In genomic region chr4:98394134-98394533, GRCh38 we compare ENCODE assay signal across 24 cellular contexts.
"Had no signal": no experiment of that assay in that cellular context is flagged by ENCODE, and none has a peak within 500 bp of the region (broad histone marks: within the 10 kb centered on the region; RNA-seq: fewer than 3 reads in every experiment).

No MANE protein-coding gene starts in this region.

- H3K4me3 ChIP-seq: colonic mucosa, dorsolateral prefrontal cortex, left ventricle myocardium inferior, neural progenitor cell, right atrium auricular region, testis, uterus had no signal

- H3K9me3 ChIP-seq: colonic mucosa, right atrium auricular region, testis had no signal

- H3K36me3 ChIP-seq: brain microvascular endothelial cell, colonic mucosa, right atrium auricular region, uterus had no signal

- H3K27ac ChIP-seq: brain microvascular endothelial cell, colonic mucosa, dorsolateral prefrontal cortex, left ventricle myocardium inferior, neural progenitor cell, right atrium auricular region, testis, uterus, VCaP had no signal

- H3K27me3 Mint-ChIP-seq: activated CD4-positive, alpha-beta T cell treated with anti-CD3 and anti-CD28 coated beads, Interleukin-2, amount 10 ng/mL, durations not matched to agents 24 days and 14 days; activated CD8-positive, alpha-beta memory T cell treated with anti-CD3 and anti-CD28 coated beads, Interleukin-2, amount 10 ng/mL, durations not matched to agents 7 days and 5 days; activated CD8-positive, alpha-beta T cell treated with anti-CD3 and anti-CD28 coated beads for 36 hours; central memory CD8-positive, alpha-beta T cell; effector memory CD8-positive, alpha-beta T cell; naive thymus-derived CD8-positive, alpha-beta T cell had no signal

- H3K4me2 ChIP-seq: neural progenitor cell had no signal

- H3K4me1 Mint-ChIP-seq: activated CD8-positive, alpha-beta memory T cell treated with anti-CD3 and anti-CD28 coated beads, Interleukin-2, amount 10 ng/mL, durations not matched to agents 7 days and 5 days; central memory CD8-positive, alpha-beta T cell; mesothelial cell of epicardium; neural progenitor cell had no signal

- H3K9me3 Mint-ChIP-seq: neural progenitor cell had no signal

- FAIRE-seq: endothelial cell of umbilical vein had no signal

- H2AFZ ChIP-seq: neural progenitor cell had no signal

- H3K27me3 ChIP-seq: brain microvascular endothelial cell, colonic mucosa, dorsolateral prefrontal cortex, neural progenitor cell, right atrium auricular region, testis, uterus had no signal

- H3K9ac ChIP-seq: neural progenitor cell had no signal

- H3K4me3 Mint-ChIP-seq: activated CD4-positive, alpha-beta T cell treated with anti-CD3 and anti-CD28 coated beads, Interleukin-2, amount 10 ng/mL, durations not matched to agents 24 days and 14 days; activated CD8-positive, alpha-beta memory T cell treated with anti-CD3 and anti-CD28 coated beads, Interleukin-2, amount 10 ng/mL, durations not matched to agents 7 days and 5 days; activated CD8-positive, alpha-beta T cell treated with anti-CD3 and anti-CD28 coated beads for 36 hours; central memory CD8-positive, alpha-beta T cell; effector memory CD8-positive, alpha-beta T cell; mesothelial cell of epicardium; naive thymus-derived CD8-positive, alpha-beta T cell; neural progenitor cell had no signal

- H3K4me1 ChIP-seq: colonic mucosa, left ventricle myocardium inferior, neural progenitor cell, right atrium auricular region, testis, uterus had no signal

- DNase-seq: activated CD4-positive, alpha-beta T cell treated with anti-CD3 and anti-CD28 coated beads, Interleukin-2, amount 10 ng/mL, durations not matched to agents 24 days and 14 days; activated CD8-positive, alpha-beta memory T cell treated with anti-CD3 and anti-CD28 coated beads, Interleukin-2, amount 10 ng/mL, durations not matched to agents 7 days and 5 days; activated CD8-positive, alpha-beta T cell treated with anti-CD3 and anti-CD28 coated beads for 36 hours; activated T-cell treated with anti-CD3 and anti-CD28 coated beads for 4 hours; brain microvascular endothelial cell; colonic mucosa; dorsolateral prefrontal cortex; effector memory CD8-positive, alpha-beta T cell; glutamatergic neuron; hippocampal formation; left ventricle myocardium inferior; naive thymus-derived CD8-positive, alpha-beta T cell; posterior cingulate gyrus; stimulated activated CD4-positive, alpha-beta T cell treated with anti-CD3 and anti-CD28 coated beads, Interleukin-12 subunit alpha, Interleukin-12 subunit beta, amount 100 ng/mL, for 4 hours; testis; trophoblast cell; uterus had no signal

- H3K27ac Mint-ChIP-seq: activated CD4-positive, alpha-beta T cell treated with anti-CD3 and anti-CD28 coated beads, Interleukin-2, amount 10 ng/mL, durations not matched to agents 24 days and 14 days; activated CD8-positive, alpha-beta memory T cell treated with anti-CD3 and anti-CD28 coated beads, Interleukin-2, amount 10 ng/mL, durations not matched to agents 7 days and 5 days; activated CD8-positive, alpha-beta T cell treated with anti-CD3 and anti-CD28 coated beads for 36 hours; activated naive CD4-positive, alpha-beta T cell treated with anti-CD3 and anti-CD28 coated beads, Interleukin-2, amount 50 U/mL, for 72 hours; effector memory CD8-positive, alpha-beta T cell; mesothelial cell of epicardium; naive thymus-derived CD8-positive, alpha-beta T cell; neural progenitor cell had no signal
